ENCODE assay signal across 10 cellular contexts in the genomic region with DNA sequence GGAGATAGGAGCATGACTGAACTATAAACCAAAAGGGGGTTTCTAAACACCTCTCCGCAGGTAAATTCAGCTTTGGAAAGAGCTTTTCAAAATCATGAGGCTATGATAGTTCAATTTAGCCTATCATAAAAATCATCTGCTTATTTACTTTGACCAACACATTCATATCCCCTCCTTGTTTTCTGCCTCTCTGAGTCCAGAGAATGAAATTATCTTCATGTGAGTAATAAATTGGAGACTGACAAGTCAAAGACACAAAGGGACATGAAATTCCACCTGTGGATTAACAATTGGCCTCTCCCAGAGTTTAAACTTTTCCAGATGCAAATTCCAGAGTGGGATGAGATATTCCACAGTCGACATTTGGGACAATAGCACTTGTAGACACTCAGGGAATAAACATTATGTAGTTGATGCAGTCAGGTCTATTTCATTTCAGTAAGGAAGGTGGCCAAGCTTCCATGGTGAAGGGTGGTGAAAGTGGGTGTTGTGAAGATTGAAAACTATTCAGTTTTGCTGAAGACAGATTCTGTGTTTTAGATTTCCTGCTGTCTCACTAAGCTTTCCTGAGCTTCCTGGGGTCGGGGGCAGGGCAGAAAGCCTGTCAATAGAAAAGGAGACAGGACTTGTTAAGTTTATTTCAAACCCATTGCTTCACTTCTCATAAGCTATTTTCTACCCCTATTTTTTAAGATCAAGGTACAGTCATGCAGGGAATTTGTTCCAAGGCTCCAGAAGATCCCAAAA.
DNase-seq lines count a peak whose midpoint lies in the region; ATAC-seq, FAIRE-seq and TF ChIP-seq lines count a peak whose summit lies in the region.
"Had no signal": no experiment of that assay in that cellular context is flagged by ENCODE, and none has a peak within 500 bp of the region (broad histone marks: within the 10 kb centered on the region; RNA-seq: fewer than 3 reads in every experiment).

No MANE protein-coding gene starts in this region.

- H3K36me3 ChIP-seq in IMR-90 (ENCODE audit: control insufficient read depth, insufficient read depth, low read length) (no peaks in the 10 kb centered on the region), GM12878 (ENCODE audit: control insufficient read depth in 2 of 2, insufficient read depth in 2 of 2, low read length in 1 of 2) (no peaks in the 10 kb centered on the region)
- no peaks in the 10 kb centered on the region for H3K36me3 ChIP-seq in naive thymus-derived CD4-positive, alpha-beta T cell (ENCODE audit: control insufficient read depth in 2 of 3, insufficient read depth in 3 of 3, low read length in 3 of 3)
- H3K36me3 ChIP-seq: left lung had no signal

- H3K4me1 ChIP-seq in A549 (peaks cover 85% of the 10 kb centered on the region), IMR-90 (ENCODE audit: control insufficient read depth, insufficient read depth, low read length) (peaks cover 22% of the 10 kb centered on the region), GM12878 (ENCODE audit: control insufficient read depth, insufficient read depth, low read length) (peaks cover 45% of the 10 kb centered on the region)
- H3K4me1 ChIP-seq in naive thymus-derived CD4-positive, alpha-beta T cell (ENCODE audit: control insufficient read depth in 2 of 2, insufficient read depth in 2 of 2, low read length in 2 of 2), result peaks cover 39 to 75% of the 10 kb centered on the region in 2 donors

- peak overlapping the region; percentile 53 for H2BK20ac ChIP-seq in IMR-90 (ENCODE audit: low read depth, low read length)

- RAD21 ChIA-PET in GM12878 (lab: Charles Lee; ENCODE audit: unreplicated experiment), result interaction anchor here (1.0 to 12.0 kb wide), 12 partner anchors 13 to 245 kb away, joined by 3 to 165 read pairs (median 4); no protein-coding TSS in a partner anchor

- TF ChIP-seq CTCF in A549 (IDR thresholded peaks at IDR 0.05) (no peak), IMR-90 (conservative IDR thresholded peaks at IDR 0.05; ENCODE audit: low read depth, low read length) (no peak), GM12878 (IDR thresholded peaks at IDR 0.05 in 2 of 3, conservative IDR thresholded peaks at IDR 0.05 in 1 of 3; ENCODE audit: control insufficient read depth in 2 of 3, extremely low read depth in 1 of 3, insufficient read depth in 1 of 3, low read depth in 3 of 3, low read length in 3 of 3) (no peak), progenitor cell of endocrine pancreas (IDR thresholded peaks at IDR 0.05; ENCODE audit: unreplicated experiment) (no peak), GM13976 (IDR thresholded peaks at IDR 0.05; ENCODE audit: borderline replicate concordance, control extremely low read depth, extremely low read depth, insufficient read depth, missing control alignments) (no peak)

- H3K9ac ChIP-seq in IMR-90 (ENCODE audit: low read depth, low read length) (no peak overlapping the region), GM12878 (ENCODE audit: control insufficient read depth, insufficient read depth, low read length) (peak overlapping the region; percentile 37)

- in situ Hi-C loops in IMR-90 (cut with MboI; ENCODE audit: low sequenced_read_pairs), result no loop called here
- in situ Hi-C loops in GM12878 (cut with MboI), result no loop called here
- in situ Hi-C loops in GM13976 (cut with MboI; ENCODE audit: low sequenced_read_pairs, unreplicated experiment), result no loop called here

- H3K36me3 Mint-ChIP-seq in naive thymus-derived CD4-positive, alpha-beta T cell, result peaks cover 0 to 4% (median 0%) of the 10 kb centered on the region in 5 donors
- no peaks in the 10 kb centered on the region for H3K36me3 Mint-ChIP-seq in progenitor cell of endocrine pancreas (ENCODE audit: insufficient read depth)

- CTCF ChIA-PET in A549 (lab: Yijun Ruan, JAX), result interaction anchor here (0.6 to 1.8 kb wide), 6 partner anchors 56 to 302 kb away, joined by 3 to 6 read pairs (median 3); no protein-coding TSS in a partner anchor
- CTCF ChIA-PET in IMR-90 (lab: Yijun Ruan, JAX), result interaction anchor here (1.0 kb wide), 1 partner anchor 172 kb away, joined by 3 read pairs; no protein-coding TSS in a partner anchor
- CTCF ChIA-PET in GM12878 (lab: Yijun Ruan, JAX), result interaction anchor here (0.6 to 6.0 kb wide), 10 partner anchors 9 to 172 kb away, joined by 3 to 36 read pairs (median 4); no protein-coding TSS in a partner anchor
- CTCF ChIA-PET in naive thymus-derived CD4-positive, alpha-beta T cell (lab: Charles Lee), result interaction anchor here (0.6 to 0.9 kb wide), 4 partner anchors 26 to 120 kb away, joined by 3 to 4 read pairs (median 4); no protein-coding TSS in a partner anchor

- H2AFZ ChIP-seq in IMR-90 (replicated peaks; ENCODE audit: low read length, poor library complexity) (no peak overlapping the region), GM12878 (ENCODE audit: control insufficient read depth, low read depth, low read length) (no peak overlapping the region)

- H3K27me3 Mint-ChIP-seq in naive thymus-derived CD4-positive, alpha-beta T cell, result no peaks in the 10 kb centered on the region
- H3K27me3 Mint-ChIP-seq in progenitor cell of endocrine pancreas, result no peaks in the 10 kb centered on the region

- no peak for TF ChIP-seq POLR2A in A549 (IDR thresholded peaks at IDR 0.05; ENCODE audit: low read length)
- no peak for TF ChIP-seq POLR2A in IMR-90 (IDR thresholded peaks at IDR 0.05; ENCODE audit: low read depth, low read length)
- no peak for TF ChIP-seq POLR2A in GM12878 (IDR thresholded peaks at IDR 0.05; ENCODE audit: low read depth, low read length)

- peak overlapping the region; percentile 6 for H4K91ac ChIP-seq in IMR-90 (ENCODE audit: insufficient read depth, low read depth, low read length)

- no peak overlapping the region for H4K5ac ChIP-seq in IMR-90 (ENCODE audit: low read depth, low read length)

- H3K14ac ChIP-seq in IMR-90 (replicated peaks; ENCODE audit: low read depth, low read length), result peak overlapping the region; percentile 41; the same call in 1 of the 2 replicates

- H3K9me1 ChIP-seq in IMR-90 (ENCODE audit: insufficient read depth, low read length), result peaks cover 16% of the 10 kb centered on the region

- no peaks in the 10 kb centered on the region for H3K79me1 ChIP-seq in IMR-90 (ENCODE audit: low read depth in 1 of 2, low read length in 2 of 2)

- no peaks in the 10 kb centered on the region for H3K27me3 ChIP-seq in IMR-90 (ENCODE audit: control insufficient read depth, insufficient read depth, low read length)
- H3K27me3 ChIP-seq in GM12878 (replicated peaks in 1 of 2; ENCODE audit: control insufficient read depth in 2 of 2, insufficient read depth in 2 of 2, low read length in 1 of 2), result no peaks in the 10 kb centered on the region
- H3K27me3 ChIP-seq in naive thymus-derived CD4-positive, alpha-beta T cell (ENCODE audit: control insufficient read depth in 2 of 2, insufficient read depth in 2 of 2, low read length in 2 of 2), result no peaks in the 10 kb centered on the region
- H3K27me3 ChIP-seq: left lung had no signal

- no peak overlapping the region for H2BK5ac ChIP-seq in IMR-90 (ENCODE audit: low read depth, low read length, poor library complexity, severe bottlenecking)

- H3K4me1 Mint-ChIP-seq in naive thymus-derived CD4-positive, alpha-beta T cell, result peaks cover 49 to 80% (median 56%) of the 10 kb centered on the region in 7 donors
- peaks cover 55% of the 10 kb centered on the region for H3K4me1 Mint-ChIP-seq in progenitor cell of endocrine pancreas (ENCODE audit: low read depth)

- H3K4me2 ChIP-seq in A549 (peak overlapping the region; percentile 86), IMR-90 (ENCODE audit: low read depth, low read length) (no peak overlapping the region), GM12878 (ENCODE audit: control insufficient read depth, insufficient read depth) (peak overlapping the region; percentile 83)

- DNase-seq in A549 (ENCODE audit: low read depth in 1 of 2, low spot score in 1 of 2) (peak in 1 of 2 experiments; percentile 26), IMR-90 (no peak), GM12878 (ENCODE audit: low read depth, low spot score) (no peak), progenitor cell of endocrine pancreas (ENCODE audit: low spot score, unreplicated experiment) (no peak), GM13976 (ENCODE audit: low spot score) (no peak)
- DNase-seq in naive thymus-derived CD4-positive, alpha-beta T cell, result no peak
- DNase-seq: NCI-H526 had no signal

- ATAC-seq in A549 (peak in 1 of 2 experiments; percentile 12; a peak in 2 of 6 replicates), IMR-90 (ENCODE audit: low read depth) (no peak), GM12878 (no peak), HG03196 (IDR thresholded peaks at IDR 0.05; ENCODE audit: unreplicated experiment) (no peak), GM21515 (IDR thresholded peaks at IDR 0.05; ENCODE audit: unreplicated experiment) (no peak)
- ATAC-seq in naive thymus-derived CD4-positive, alpha-beta T cell, result no peak

- H3K4me3 Mint-ChIP-seq in naive thymus-derived CD4-positive, alpha-beta T cell, result peak overlapping the region in 9 of 10 donors; percentile 50 to 76 (median 59)
- no peak overlapping the region for H3K4me3 Mint-ChIP-seq in progenitor cell of endocrine pancreas (ENCODE audit: low read depth)

- BruUV-seq in IMR-90 (replicated peaks; lab: Mats Ljungman, UMichigan) (no TSS peak), GM12878 (replicated peaks; lab: Mats Ljungman, UMichigan) (no TSS peak)

- dilution Hi-C loops in IMR-90 (cut with HindIII; ENCODE audit: low sequenced_read_pairs, unreplicated experiment), result no loop called here

- H4K8ac ChIP-seq in IMR-90 (ENCODE audit: low read depth in 2 of 2, low read length in 2 of 2), result peak overlapping the region in 1 of 2 experiments; percentile 30; a peak in 1 of 4 replicates

- H3K18ac ChIP-seq in IMR-90 (ENCODE audit: low read depth, low read length), result no peak overlapping the region; the same call in 1 of the 2 replicates

- FAIRE-seq in A549 (lab: Jason Lieb, UNC) (peak; percentile 7), GM12878 (lab: Jason Lieb, UNC) (no peak)

- H3K27ac Mint-ChIP-seq in naive thymus-derived CD4-positive, alpha-beta T cell, result peak overlapping the region in 7 of 9 donors; percentile 11 to 86 (median 62)
- H3K27ac Mint-ChIP-seq in progenitor cell of endocrine pancreas, result no peak overlapping the region

- H2AK5ac ChIP-seq in IMR-90 (ENCODE audit: low read depth, low read length), result peak overlapping the region; percentile 63

- TF ChIP-seq EP300 in A549 (IDR thresholded peaks at IDR 0.05) (no peak), GM12878 (IDR thresholded peaks at IDR 0.05; ENCODE audit: borderline replicate concordance in 1 of 2, control insufficient read depth in 1 of 2, low read depth in 2 of 2, low read length in 2 of 2) (no peak)

- 12% methylated on average over 3 of the region's 3 CpGs for WGBS in A549 (ENCODE audit: missing lambda C conversion rate)
- no CpG with 5 or more reads among the region's 3 CpGs for WGBS in IMR-90 (ENCODE audit: extremely low coverage in 2 of 2, insufficient read length in 1 of 2), 2 experiments
- WGBS in GM12878 (ENCODE audit: insufficient coverage, insufficient replicate concordance, low lambda C conversion rate, missing lambda C conversion rate), result 49% methylated on average over 3 of the region's 3 CpGs

- H3K9me3 Mint-ChIP-seq in naive thymus-derived CD4-positive, alpha-beta T cell, result no peaks in the 10 kb centered on the region
- no peaks in the 10 kb centered on the region for H3K9me3 Mint-ChIP-seq in progenitor cell of endocrine pancreas (ENCODE audit: low read depth)

- H4K20me1 ChIP-seq in IMR-90 (ENCODE audit: insufficient read depth, low read length) (peaks cover 3% of the 10 kb centered on the region; the same call in 1 of the 2 replicates), GM12878 (ENCODE audit: control insufficient read depth, insufficient read depth) (no peaks in the 10 kb centered on the region)

- intact Hi-C loops in IMR-90 (cut with micrococcal nuclease) (loop anchor here (5.0 kb wide), 2 partner anchors 35 to 170 kb away; no protein-coding TSS in a partner anchor), GM12878 (cut with micrococcal nuclease; ENCODE audit: unreplicated experiment) (no loop called here)
- intact Hi-C loops in naive thymus-derived CD4-positive, alpha-beta T cell (cut with micrococcal nuclease), result loop anchor here (1.0 to 5.0 kb wide), 12 partner anchors 12 to 211 kb away; a partner anchor contains a TSS

- no peak overlapping the region for H2AK9ac ChIP-seq in IMR-90 (replicated peaks; ENCODE audit: low read depth, low read length, poor library complexity)

- H3K4ac ChIP-seq in IMR-90 (ENCODE audit: low read depth, low read length), result 0 out of 2 replicates have a peak overlapping the region, but pooled peaks have one; percentile 6

- H3K27ac ChIP-seq in A549 (peak overlapping the region; percentile 51 to 69), IMR-90 (ENCODE audit: insufficient read depth, low read length) (no peak overlapping the region), GM12878 (ENCODE audit: control insufficient read depth, insufficient read depth) (peak overlapping the region; percentile 61)
- peak overlapping the region; percentile 6 for H3K27ac ChIP-seq in naive thymus-derived CD4-positive, alpha-beta T cell (ENCODE audit: low read depth, low read length)

- no peaks in the 10 kb centered on the region for H3K9me3 ChIP-seq in A549
- H3K9me3 ChIP-seq in IMR-90 (ENCODE audit: control insufficient read depth, insufficient read depth, low read length), result no peaks in the 10 kb centered on the region
- H3K9me3 ChIP-seq in GM12878 (replicated peaks; ENCODE audit: control insufficient read depth, insufficient read depth, low read length), result no peaks in the 10 kb centered on the region
- H3K9me3 ChIP-seq in naive thymus-derived CD4-positive, alpha-beta T cell (ENCODE audit: control insufficient read depth in 2 of 3, low read length in 3 of 3), result no peaks in the 10 kb centered on the region
- H3K9me3 ChIP-seq: left lung had no signal

- no peak for TF ChIP-seq RAD21 in A549 (conservative IDR thresholded peaks at IDR 0.05 in 1 of 2, IDR thresholded peaks at IDR 0.05 in 1 of 2)
- TF ChIP-seq RAD21 in IMR-90 (IDR thresholded peaks at IDR 0.05; ENCODE audit: low read length), result no peak
- no peak for TF ChIP-seq RAD21 in GM12878 (IDR thresholded peaks at IDR 0.05; ENCODE audit: insufficient read depth, low read depth, low read length)

- H3K23ac ChIP-seq in IMR-90 (ENCODE audit: low read depth, low read length), result no peak overlapping the region

- peak overlapping the region; percentile 36; the same call in 1 of the 3 replicates for H2BK15ac ChIP-seq in IMR-90 (ENCODE audit: low read depth, low read length)

- peak overlapping the region; percentile 28; the same call in 1 of the 2 replicates for H2BK120ac ChIP-seq in IMR-90 (ENCODE audit: low read depth, low read length)

- H3K79me2 ChIP-seq in GM12878 (ENCODE audit: control insufficient read depth, insufficient read depth, low read length), result no peaks in the 10 kb centered on the region

- H3K56ac ChIP-seq in IMR-90 (ENCODE audit: extremely low read depth, insufficient read depth, low read length), result no peak overlapping the region

- SMC1A ChIA-PET in GM12878 (lab: Charles Lee; ENCODE audit: uncharacterized antibody, unreplicated experiment), result interaction anchor here (0.8 to 12.4 kb wide), 24 partner anchors 9 to 307 kb away, joined by 3 to 178 read pairs (median 4); no protein-coding TSS in a partner anchor

- H3K4me3 ChIP-seq in A549 (0 out of 3 replicates have a peak overlapping the region, but pooled peaks have one; percentile 24), IMR-90 (ENCODE audit: insufficient read depth, low read depth, low read length) (no peak overlapping the region), GM12878 (no peak overlapping the region)
- no peak overlapping the region for H3K4me3 ChIP-seq in naive thymus-derived CD4-positive, alpha-beta T cell (ENCODE audit: low read length)
- H3K4me3 ChIP-seq: left lung had no signal

- POLR2A ChIA-PET in A549 (lab: Yijun Ruan, JAX) (interaction anchor here (0.6 kb wide), 1 partner anchor 54 kb away, joined by 3 read pairs; no protein-coding TSS in a partner anchor), IMR-90 (lab: Charles Lee; ENCODE audit: unreplicated experiment) (no interaction called here), GM12878 (lab: Charles Lee) (interaction anchor here (0.7 to 8.6 kb wide), 9 partner anchors 8 to 35 kb away, joined by 3 to 126 read pairs (median 4); no protein-coding TSS in a partner anchor)
- POLR2A ChIA-PET in naive thymus-derived CD4-positive, alpha-beta T cell (lab: Charles Lee), result interaction anchor here (0.9 to 1.6 kb wide), 7 partner anchors 14 to 86 kb away, joined by 3 to 5 read pairs (median 4); a partner anchor contains a TSS
